15 cellular contexts compared by ENCODE assay signal in the genomic region with DNA sequence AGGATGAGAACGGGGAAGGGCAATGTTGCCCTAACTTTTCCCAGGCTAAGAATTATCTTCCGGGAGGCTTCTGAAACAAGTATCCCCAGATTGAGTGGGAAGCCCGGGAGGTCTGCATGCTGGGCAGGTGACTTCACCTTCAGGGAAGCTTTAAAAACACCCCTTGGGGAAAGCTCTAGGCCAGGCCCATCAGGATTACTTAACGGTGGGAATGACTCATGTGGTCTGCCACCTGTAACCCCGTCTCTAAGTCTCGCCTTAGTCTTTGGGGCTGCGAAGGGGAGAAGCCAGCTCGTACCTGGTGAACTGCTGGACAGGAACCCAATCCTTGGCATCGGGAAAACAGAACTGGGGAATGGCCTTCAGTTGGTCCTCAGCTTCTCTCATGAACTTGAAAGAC.
DNase-seq lines count a peak whose midpoint lies in the region; ATAC-seq and TF ChIP-seq lines count a peak whose summit lies in the region.
"Had no signal": no experiment of that assay in that cellular context is flagged by ENCODE, and none has a peak within 500 bp of the region (broad histone marks: within the 10 kb centered on the region; RNA-seq: fewer than 3 reads in every experiment).

No MANE protein-coding gene starts in this region.

- H3K27ac Mint-ChIP-seq in nephron progenitor cell = peak overlapping the region; percentile 19

- no peaks in the 10 kb centered on the region for H3K27me3 ChIP-seq in heart right ventricle
- no peaks in the 10 kb centered on the region for H3K27me3 ChIP-seq in esophagus muscularis mucosa
- H3K27me3 ChIP-seq: BLaER1 had no signal

- no peaks in the 10 kb centered on the region for H3K4me1 ChIP-seq in heart right ventricle
- H3K4me1 ChIP-seq in esophagus muscularis mucosa = peaks cover 5 to 37% (median 32%) of the 10 kb centered on the region in 4 donors
- H3K4me1 ChIP-seq: BLaER1, Caco-2 had no signal

- H3K9me3 ChIP-seq in heart right ventricle = no peaks in the 10 kb centered on the region
- H3K9me3 ChIP-seq in esophagus muscularis mucosa = no peaks in the 10 kb centered on the region
- H3K9me3 ChIP-seq: BLaER1, Caco-2 had no signal

- ATAC-seq in heart right ventricle = no peak
- no peak for ATAC-seq in HG02884 (IDR thresholded peaks at IDR 0.05; ENCODE audit: unreplicated experiment)

- 91 to 93% methylated on average over 9 of the region's 9 CpGs for WGBS in heart right ventricle, 2 donors
- 88% methylated on average over 9 of the region's 9 CpGs for WGBS in esophagus muscularis mucosa

- H3K36me3 ChIP-seq in heart right ventricle = peaks cover 0 to 97% (median 8%) of the 10 kb centered on the region in 9 donors
- peaks cover 9 to 66% (median 54%) of the 10 kb centered on the region in 4 donors for H3K36me3 ChIP-seq in esophagus muscularis mucosa
- H3K36me3 ChIP-seq: BLaER1 had no signal

- peaks cover 19% of the 10 kb centered on the region for H3K4me1 Mint-ChIP-seq in nephron progenitor cell
- H3K4me1 Mint-ChIP-seq: CD8-positive, alpha-beta memory T cell had no signal

- peaks cover 78% of the 10 kb centered on the region for H3K36me3 Mint-ChIP-seq in nephron progenitor cell (ENCODE audit: low read depth)
- H3K36me3 Mint-ChIP-seq: CD8-positive, alpha-beta memory T cell had no signal

- H3K27ac ChIP-seq in heart right ventricle (no peak overlapping the region), esophagus muscularis mucosa (replicated peaks in 1 of 4) (peak overlapping the region; percentile 32 to 63 (median 54))
- H3K27ac ChIP-seq: BLaER1 had no signal

- no peaks in the 10 kb centered on the region for H3K9me3 Mint-ChIP-seq in nephron progenitor cell
- H3K9me3 Mint-ChIP-seq: CD8-positive, alpha-beta memory T cell had no signal

- TF ChIP-seq CTCF in heart right ventricle (IDR thresholded peaks at IDR 0.05) (no peak), esophagus muscularis mucosa (IDR thresholded peaks at IDR 0.05) (no peak), nephron progenitor cell (IDR thresholded peaks at IDR 0.05) (no peak)

- TF ChIP-seq EP300 in esophagus muscularis mucosa (IDR thresholded peaks at IDR 0.05) = no peak

- no peaks in the 10 kb centered on the region for H3K27me3 Mint-ChIP-seq in nephron progenitor cell (ENCODE audit: low read depth, poor library complexity)

- TF ChIP-seq POLR2A in esophagus muscularis mucosa (IDR thresholded peaks at IDR 0.05; ENCODE audit: low read depth) = no peak

- no peak overlapping the region for H3K4me3 Mint-ChIP-seq in nephron progenitor cell
- H3K4me3 Mint-ChIP-seq: CD8-positive, alpha-beta memory T cell had no signal

- H3K4me3 ChIP-seq in heart right ventricle = no peak overlapping the region
- H3K4me3 ChIP-seq in esophagus muscularis mucosa = no peak overlapping the region
- H3K4me3 ChIP-seq: BLaER1 had no signal

- intact Hi-C loops in cardiac septum (cut with DNase I) = no loop called here
- intact Hi-C loops in heart right ventricle (cut with DNase I) = no loop called here
- intact Hi-C loops in esophagus muscularis mucosa (cut with DNase I) = no loop called here

- peak; percentile 41 for DNase-seq in cardiac septum (ENCODE audit: low spot score)
- no peak for DNase-seq in heart right ventricle
- DNase-seq in esophagus muscularis mucosa (ENCODE audit: extremely low spot score) = no peak
- DNase-seq in nephron progenitor cell = no peak
- DNase-seq in NCI-H1694 (lab: John Stamatoyannopoulos, UW) = no peak
- DNase-seq in activated naive CD4-positive, alpha-beta T cell treated with Interleukin-2 at 50 U/mL for 16 hours = no peak
- DNase-seq: 8988T; AML-193; Caco-2; CD8-positive, alpha-beta memory T cell; GF-D8; HCEC 1CT; IMR-90 had no signal

Comparison
In these comparisons a context has a peak if more than half of its experiments do, and no peak if none do; other contexts are left out.
1. H3K27ac ChIP-seq: peak in esophagus muscularis mucosa (4 of 4); none in heart right ventricle (0 of 10).